In the genomic region with DNA sequence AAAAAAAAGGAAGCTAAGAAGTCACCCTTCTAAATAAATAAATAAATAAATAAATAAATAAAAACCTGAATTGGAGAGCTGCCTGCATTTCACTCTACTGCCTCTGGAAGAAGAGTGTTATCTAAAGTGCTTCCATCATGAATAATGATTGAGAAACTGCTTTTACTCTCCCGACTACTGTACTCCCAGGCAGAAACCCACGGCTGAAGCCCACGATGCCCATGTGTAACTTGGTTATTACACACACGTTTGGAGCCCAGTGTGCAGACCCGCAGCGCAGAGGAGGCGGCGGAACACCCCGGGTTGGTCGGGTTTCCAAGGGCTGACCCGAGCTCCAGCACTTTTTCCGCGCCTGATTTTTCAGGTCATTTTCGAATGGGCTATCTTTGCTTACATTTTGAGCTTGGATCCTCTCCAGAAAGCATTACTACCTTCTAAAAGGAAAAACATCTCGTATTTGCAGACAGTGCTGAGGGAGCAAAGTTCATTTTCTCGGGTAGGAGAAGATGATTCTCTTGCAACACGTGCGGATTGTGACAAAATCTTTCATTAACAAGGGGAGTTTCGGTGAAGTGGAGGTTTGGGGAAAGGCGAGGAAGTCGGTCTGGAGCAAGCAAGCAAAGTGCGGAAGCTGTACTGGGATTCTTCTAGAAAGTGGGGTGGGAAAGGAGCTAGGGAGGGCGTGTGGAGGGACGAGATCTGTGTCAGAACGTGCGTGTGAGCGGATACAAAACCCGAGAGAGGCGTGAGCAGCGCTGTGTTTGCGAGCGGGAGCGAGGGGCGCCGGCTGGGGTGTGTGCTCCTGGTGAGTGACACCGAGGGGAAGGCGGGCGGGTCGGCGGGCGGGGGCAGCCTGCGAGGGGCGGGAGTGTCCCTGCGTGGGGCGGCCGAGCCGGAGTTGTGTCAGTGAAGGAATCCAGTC, we compare ENCODE assay signal across 8 cellular contexts. TPM values are rescaled to one million over a fixed set of nuclear protein-coding genes. Genes with fewer than 3 reads are reported as not detected.
A peak's percentile ranks its signal among the peaks of the same experiment; 100 is the strongest.
DNase-seq lines count a peak whose midpoint lies in the region; ATAC-seq and TF ChIP-seq lines count a peak whose summit lies in the region.

A gene with protein sequence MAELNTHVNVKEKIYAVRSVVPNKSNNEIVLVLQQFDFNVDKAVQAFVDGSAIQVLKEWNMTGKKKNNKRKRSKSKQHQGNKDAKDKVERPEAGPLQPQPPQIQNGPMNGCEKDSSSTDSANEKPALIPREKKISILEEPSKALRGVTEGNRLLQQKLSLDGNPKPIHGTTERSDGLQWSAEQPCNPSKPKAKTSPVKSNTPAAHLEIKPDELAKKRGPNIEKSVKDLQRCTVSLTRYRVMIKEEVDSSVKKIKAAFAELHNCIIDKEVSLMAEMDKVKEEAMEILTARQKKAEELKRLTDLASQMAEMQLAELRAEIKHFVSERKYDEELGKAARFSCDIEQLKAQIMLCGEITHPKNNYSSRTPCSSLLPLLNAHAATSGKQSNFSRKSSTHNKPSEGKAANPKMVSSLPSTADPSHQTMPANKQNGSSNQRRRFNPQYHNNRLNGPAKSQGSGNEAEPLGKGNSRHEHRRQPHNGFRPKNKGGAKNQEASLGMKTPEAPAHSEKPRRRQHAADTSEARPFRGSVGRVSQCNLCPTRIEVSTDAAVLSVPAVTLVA (plus strand): TSS at position 897 of the 922 bp plus-strand sequence. CDS start 82,552 bp downstream, outside the sequence.

- H3K27me3 ChIP-seq in OCI-LY3 (ENCODE audit: low read depth, low read length) = 0 out of 2 replicates have a peak, but pooled peaks cover 5% of the 10 kb centered on the region
- H3K27me3 ChIP-seq in mononuclear cell (ENCODE audit: insufficient read depth, low read length) = peaks cover 21% of the 10 kb centered on the region

- no peaks in the 10 kb centered on the region for H4K20me1 ChIP-seq in OCI-LY3 (ENCODE audit: insufficient read depth, low read length)

- in situ Hi-C loops in ACHN (cut with HindIII; ENCODE audit: low pct_ligation_motif_present, low pct_unique_long_range_greater_than_20kb, low sequenced_read_pairs) = no loop called here

- H3K79me2 ChIP-seq in OCI-LY3 (ENCODE audit: low read length) = no peaks in the 10 kb centered on the region

- H3K36me3 ChIP-seq in OCI-LY3 (replicated peaks; ENCODE audit: low read depth, low read length) = no peaks in the 10 kb centered on the region

- no peak for TF ChIP-seq CTCF in OCI-LY3 (IDR thresholded peaks at IDR 0.05; ENCODE audit: low read depth, low read length)
- peak; percentile 7 for TF ChIP-seq CTCF in epithelial cell of proximal tubule (conservative IDR thresholded peaks at IDR 0.05; ENCODE audit: low read depth, low read length)

- H3K4me2 ChIP-seq in OCI-LY3 (ENCODE audit: low read length) = peak within 1 kb of the TSS; percentile 99

- H3K9me3 ChIP-seq in OCI-LY3 (ENCODE audit: insufficient read depth, low read length) = no peaks in the 10 kb centered on the region
- no peaks in the 10 kb centered on the region for H3K9me3 ChIP-seq in mononuclear cell (ENCODE audit: low read depth, low read length)

- H3K4me1 ChIP-seq in OCI-LY3 (ENCODE audit: low read length) = peaks cover 4% of the 10 kb centered on the region; the same call in 1 of the 2 replicates
- H3K4me1 ChIP-seq in mononuclear cell (ENCODE audit: insufficient read depth, low read length) = peaks cover 13% of the 10 kb centered on the region

- peak; percentile 70 for ATAC-seq in GM18907 (IDR thresholded peaks at IDR 0.05; ENCODE audit: unreplicated experiment)
- ATAC-seq in HG03135 (IDR thresholded peaks at IDR 0.05; ENCODE audit: unreplicated experiment) = peak; percentile 67

- H2AFZ ChIP-seq in OCI-LY3 (ENCODE audit: low read depth, low read length) = peak within 1 kb of the TSS; percentile 97; the same call in 1 of the 2 replicates

- H3K4me3 ChIP-seq in OCI-LY3 (ENCODE audit: low read length) (peak within 1 kb of the TSS; percentile 87), epithelial cell of proximal tubule (ENCODE audit: low read depth, low read length) (peak within 1 kb of the TSS; percentile 71), mononuclear cell (ENCODE audit: low read length) (peak within 1 kb of the TSS; percentile 52)

- no peak within 1 kb of the TSS for H3K27ac ChIP-seq in OCI-LY3 (ENCODE audit: low read length)

- DNase-seq in ACHN (peak; percentile 80), epithelial cell of proximal tubule (ENCODE audit: low read depth) (no peak)
- DNase-seq in activated T-cell treated with anti-CD3 and anti-CD28 coated beads, Interleukin-2, amount 50 U/mL, for 1 hour = peak; percentile 18
- DNase-seq in stimulated activated CD8-positive, alpha-beta memory T cell treated with anti-CD3 and anti-CD28 coated beads, Interleukin-7, amount 100 ng/mL, for 24 hours (ENCODE audit: low read depth) = peak; percentile 8

- H3K9ac ChIP-seq in OCI-LY3 (ENCODE audit: low read length) = peak within 1 kb of the TSS; percentile 60

RNA-seq across cellular contexts. Expression of the gene that starts here (rescaled TPM):
- 93.9 and 115 TPM in 2 replicates for total RNA-seq in epithelial cell of proximal tubule
- 3.5 TPM for total RNA-seq in mononuclear cell

Comparison
In these comparisons a context has a peak if more than half of its experiments do, and no peak if none do; other contexts are left out.
1. RNA of the gene that starts here (total RNA-seq): 93.9 to 115 TPM in epithelial cell of proximal tubule; 3.5 TPM in mononuclear cell (single experiment); every median in the first group is over 10 times any median in the second.
2. Peak in every context shown above with its lines, with median percentiles within 50 percentile points of each other: H3K4me3 ChIP-seq.